ENCODE assay signal across 18 cellular contexts in genomic region chr13:113973218-113974164, GRCh38. TPM values are rescaled to one million over a fixed set of nuclear protein-coding genes. Genes with fewer than 3 reads are reported as not detected.
A peak's percentile ranks its signal among the peaks of the same experiment; 100 is the strongest.
DNase-seq lines count a peak whose midpoint lies in the region; ATAC-seq and TF ChIP-seq lines count a peak whose summit lies in the region.
"Had no signal": no experiment of that assay in that cellular context is flagged by ENCODE, and none has a peak within 500 bp of the region (broad histone marks: within the 10 kb centered on the region; RNA-seq: fewer than 3 reads in every experiment).

C13orf46 (minus strand) TSS chr13:113974076; CDS start chr13:113973997, 79 bp downstream.

- H3K9me3 ChIP-seq in heart right ventricle (no peaks in the 10 kb centered on the region), neural progenitor cell (ENCODE audit: low read depth) (no peaks in the 10 kb centered on the region), upper lobe of right lung (no peaks in the 10 kb centered on the region)

- no peak within 1 kb of the TSS for H3K27ac ChIP-seq in heart right ventricle
- H3K27ac ChIP-seq in neural progenitor cell, result no peak within 1 kb of the TSS
- H3K27ac ChIP-seq in upper lobe of right lung, result no peak within 1 kb of the TSS

- no peak within 1 kb of the TSS for H3K4me2 ChIP-seq in neural progenitor cell
- H3K4me2 ChIP-seq: smooth muscle cell had no signal

- peaks cover 3% of the 10 kb centered on the region for H3K4me1 Mint-ChIP-seq in neural progenitor cell
- H3K4me1 Mint-ChIP-seq in activated naive CD8-positive, alpha-beta T cell treated with anti-CD3 and anti-CD28 coated beads, Interleukin-2, amount 50 U/mL, for 24 hours, result no peaks in the 10 kb centered on the region
- H3K4me1 Mint-ChIP-seq: activated T-helper 17 cell treated with anti-CD3 and anti-CD28 coated beads, Interleukin-2, amount 50 U/mL, for 72 hours; memory B cell had no signal

- no peak within 1 kb of the TSS for H3K9ac ChIP-seq in neural progenitor cell

- intact Hi-C loops in Right ventricle myocardium superior (cut with DNase I), result no loop called here
- intact Hi-C loops in heart right ventricle (cut with DNase I), result no loop called here
- intact Hi-C loops in left ventricle myocardium superior (cut with micrococcal nuclease), result no loop called here
- intact Hi-C loops in upper lobe of right lung (cut with DNase I), result no loop called here

- H3K36me3 ChIP-seq in heart right ventricle, result peaks cover 0 to 43% (median 0%) of the 10 kb centered on the region in 9 donors
- no peaks in the 10 kb centered on the region for H3K36me3 ChIP-seq in neural progenitor cell
- H3K36me3 ChIP-seq in upper lobe of right lung, result peaks cover under 1% of the 10 kb centered on the region

- H3K4me1 ChIP-seq in heart right ventricle, result peaks cover 3 to 16% (median 8%) of the 10 kb centered on the region in 9 donors
- H3K4me1 ChIP-seq in neural progenitor cell, result no peaks in the 10 kb centered on the region
- H3K4me1 ChIP-seq in upper lobe of right lung, result peaks cover 17% of the 10 kb centered on the region

- peaks cover 14% of the 10 kb centered on the region for H3K36me3 Mint-ChIP-seq in neural progenitor cell
- peaks cover 2% of the 10 kb centered on the region for H3K36me3 Mint-ChIP-seq in activated naive CD8-positive, alpha-beta T cell treated with anti-CD3 and anti-CD28 coated beads, Interleukin-2, amount 50 U/mL, for 24 hours (ENCODE audit: low read depth)

- peaks cover 2% of the 10 kb centered on the region for H3K27me3 Mint-ChIP-seq in neural progenitor cell (ENCODE audit: insufficient read depth, low read depth)
- H3K27me3 Mint-ChIP-seq in activated naive CD8-positive, alpha-beta T cell treated with anti-CD3 and anti-CD28 coated beads, Interleukin-2, amount 50 U/mL, for 24 hours, result no peaks in the 10 kb centered on the region
- H3K27me3 Mint-ChIP-seq: activated T-helper 17 cell treated with anti-CD3 and anti-CD28 coated beads, Interleukin-2, amount 50 U/mL, for 72 hours; dendritic cell treated with granulocyte-macrophage colony-stimulating factor and Interleukin-4, amounts not matched to agents 40 ng/mL and 50 ng/mL, for 4 days; memory B cell had no signal

- no peaks in the 10 kb centered on the region for H4K20me1 ChIP-seq in neural progenitor cell (ENCODE audit: low read depth)

- 93% methylated on average over 44 of the region's 44 CpGs for WGBS in heart right ventricle, 2 donors

- H3K4me3 Mint-ChIP-seq in neural progenitor cell, result no peak within 1 kb of the TSS
- H3K4me3 Mint-ChIP-seq in activated naive CD8-positive, alpha-beta T cell treated with anti-CD3 and anti-CD28 coated beads, Interleukin-2, amount 50 U/mL, for 24 hours, result no peak within 1 kb of the TSS
- H3K4me3 Mint-ChIP-seq: activated T-helper 17 cell treated with anti-CD3 and anti-CD28 coated beads, Interleukin-2, amount 50 U/mL, for 72 hours; dendritic cell treated with granulocyte-macrophage colony-stimulating factor and Interleukin-4, amounts not matched to agents 40 ng/mL and 50 ng/mL, for 4 days; memory B cell; stimulated activated effector memory CD8-positive, alpha-beta T cell treated with anti-CD3 and anti-CD28 coated beads, Interleukin-12 subunit alpha, Interleukin-12 subunit beta, amount 100 ng/mL, for 72 hours had no signal

- H3K27me3 ChIP-seq in heart right ventricle, result no peaks in the 10 kb centered on the region
- H3K27me3 ChIP-seq in neural progenitor cell, result no peaks in the 10 kb centered on the region
- H3K27me3 ChIP-seq in upper lobe of right lung, result no peaks in the 10 kb centered on the region

- DNase-seq in Right ventricle myocardium superior, result peak; percentile 32
- no peak for DNase-seq in heart right ventricle
- DNase-seq in left ventricle myocardium superior, result peak; percentile 25
- DNase-seq in neural progenitor cell (ENCODE audit: low spot score), result no peak
- peak; percentile 59 for DNase-seq in upper lobe of right lung
- no peak for DNase-seq in retina
- DNase-seq in activated naive CD8-positive, alpha-beta T cell treated with anti-CD3 and anti-CD28 coated beads, Interleukin-2, amount 50 U/mL, for 24 hours, result no peak
- DNase-seq: COR-L47, NCI-H1048, NCI-H2107, nucleus accumbens had no signal

- H2AFZ ChIP-seq in neural progenitor cell (replicated peaks), result no peak within 1 kb of the TSS

- no peaks in the 10 kb centered on the region for H3K79me2 ChIP-seq in neural progenitor cell (ENCODE audit: low read depth)

- no peak for TF ChIP-seq CTCF in heart right ventricle (IDR thresholded peaks at IDR 0.05)
- no peak for TF ChIP-seq CTCF in neural progenitor cell (IDR thresholded peaks at IDR 0.05)
- no peak for TF ChIP-seq CTCF in upper lobe of right lung (IDR thresholded peaks at IDR 0.05)

- peak within 1 kb of the TSS; percentile 78 for H3K27ac Mint-ChIP-seq in neural progenitor cell
- no peak within 1 kb of the TSS for H3K27ac Mint-ChIP-seq in activated naive CD8-positive, alpha-beta T cell treated with anti-CD3 and anti-CD28 coated beads, Interleukin-2, amount 50 U/mL, for 24 hours
- H3K27ac Mint-ChIP-seq: activated T-helper 17 cell treated with anti-CD3 and anti-CD28 coated beads, Interleukin-2, amount 50 U/mL, for 72 hours; dendritic cell treated with granulocyte-macrophage colony-stimulating factor and Interleukin-4, amounts not matched to agents 40 ng/mL and 50 ng/mL, for 4 days; memory B cell; stimulated activated effector memory CD8-positive, alpha-beta T cell treated with anti-CD3 and anti-CD28 coated beads, Interleukin-12 subunit alpha, Interleukin-12 subunit beta, amount 100 ng/mL, for 72 hours had no signal

- ATAC-seq in Right ventricle myocardium superior (ENCODE audit: poor library complexity) (no peak), heart right ventricle (no peak), left ventricle myocardium superior (no peak), upper lobe of right lung (no peak), HG03565 (IDR thresholded peaks at IDR 0.05; ENCODE audit: unreplicated experiment) (no peak)
- no peak for ATAC-seq in activated naive CD8-positive, alpha-beta T cell treated with anti-CD3 and anti-CD28 coated beads, Interleukin-2, amount 50 U/mL, for 24 hours
- ATAC-seq: activated T-helper 17 cell treated with anti-CD3 and anti-CD28 coated beads, Interleukin-2, amount 50 U/mL, for 72 hours; Panc1; stimulated activated effector memory CD8-positive, alpha-beta T cell treated with anti-CD3 and anti-CD28 coated beads, Interleukin-12 subunit alpha, Interleukin-12 subunit beta, amount 100 ng/mL, for 72 hours had no signal

- no peaks in the 10 kb centered on the region for H3K9me3 Mint-ChIP-seq in neural progenitor cell
- H3K9me3 Mint-ChIP-seq in activated naive CD8-positive, alpha-beta T cell treated with anti-CD3 and anti-CD28 coated beads, Interleukin-2, amount 50 U/mL, for 24 hours, result no peaks in the 10 kb centered on the region
- H3K9me3 Mint-ChIP-seq: activated T-helper 17 cell treated with anti-CD3 and anti-CD28 coated beads, Interleukin-2, amount 50 U/mL, for 72 hours; dendritic cell treated with granulocyte-macrophage colony-stimulating factor and Interleukin-4, amounts not matched to agents 40 ng/mL and 50 ng/mL, for 4 days; memory B cell; stimulated activated effector memory CD8-positive, alpha-beta T cell treated with anti-CD3 and anti-CD28 coated beads, Interleukin-12 subunit alpha, Interleukin-12 subunit beta, amount 100 ng/mL, for 72 hours had no signal

- H3K4me3 ChIP-seq in heart right ventricle (no peak within 1 kb of the TSS), neural progenitor cell (no peak within 1 kb of the TSS), upper lobe of right lung (no peak within 1 kb of the TSS)
- H3K4me3 ChIP-seq: smooth muscle cell had no signal

- no peaks in the 10 kb centered on the region for H3F3A ChIP-seq in neural progenitor cell (ENCODE audit: low read depth)

RNA-seq across cellular contexts. Expression of gene C13orf46, which starts in this region (rescaled TPM):
- 0.32 TPM for total RNA-seq in Right ventricle myocardium superior
- under 1 TPM; 0.15 to 0.80 (median 0.23) TPM for total RNA-seq in heart right ventricle
- polyA plus RNA-seq in heart right ventricle, result under 1 TPM; 0.09 to 0.37 TPM
- 0.37 TPM for total RNA-seq in left ventricle myocardium superior
- total RNA-seq in neural progenitor cell (ENCODE audit: low replicate concordance), result not detected in 2 replicates
- total RNA-seq in upper lobe of right lung, result 21.2 TPM

Comparison
In these comparisons a context has a peak if more than half of its experiments do, and no peak if none do; other contexts are left out.
1. RNA of gene C13orf46 (total RNA-seq): 21.2 TPM in upper lobe of right lung (single experiment); 0.37 TPM in left ventricle myocardium superior (single experiment), 0.32 TPM in Right ventricle myocardium superior (single experiment), 0.15 to 0.80 TPM in heart right ventricle and not detected in neural progenitor cell; every median in the first group is over 10 times any median in the second.
2. Peak in DNase-seq in Right ventricle myocardium superior; RNA of the gene not detected or under 1 TPM.
3. Peak in DNase-seq in left ventricle myocardium superior; RNA of the gene not detected or under 1 TPM.